In genomic region chr1:27098447-27099153, GRCh38 we compare ENCODE assay signal across 10 cellular contexts. TPM values are rescaled to one million over a fixed set of nuclear protein-coding genes. Genes with fewer than 3 reads are reported as not detected.
DNase-seq lines count a peak whose midpoint lies in the region; ATAC-seq and TF ChIP-seq lines count a peak whose summit lies in the region.
"Had no signal": no experiment of that assay in that cellular context is flagged by ENCODE, and none has a peak within 500 bp of the region (broad histone marks: within the 10 kb centered on the region; RNA-seq: fewer than 3 reads in every experiment).

No MANE protein-coding gene starts in this region.

- peak in 1 of 4 donors; percentile 43 for TF ChIP-seq EP300 in upper lobe of left lung (IDR thresholded peaks at IDR 0.05)

- ATAC-seq in upper lobe of left lung (ENCODE audit: low FRiP score in 2 of 2) (peak; percentile 16 to 52), GM18511 (IDR thresholded peaks at IDR 0.05; ENCODE audit: unreplicated experiment) (no peak)
- no peak for ATAC-seq in activated T-cell treated with anti-CD3 and anti-CD28 coated beads, Interleukin-2, amount 50 U/mL, for 4 hours
- ATAC-seq: body of pancreas had no signal

- H3K4me3 Mint-ChIP-seq in activated T-cell treated with anti-CD3 and anti-CD28 coated beads, Interleukin-2, amount 50 U/mL, for 24 hours: no peak overlapping the region
- H3K4me3 Mint-ChIP-seq in activated T-cell treated with anti-CD3 and anti-CD28 coated beads, Interleukin-2, amount 50 U/mL, for 4 hours: no peak overlapping the region

- peaks cover 14% of the 10 kb centered on the region for H3K4me1 Mint-ChIP-seq in activated T-cell treated with anti-CD3 and anti-CD28 coated beads, Interleukin-2, amount 50 U/mL, for 24 hours (ENCODE audit: low read depth)
- peaks cover 2% of the 10 kb centered on the region for H3K4me1 Mint-ChIP-seq in activated T-cell treated with anti-CD3 and anti-CD28 coated beads, Interleukin-2, amount 50 U/mL, for 4 hours (ENCODE audit: low read depth)

- H3K4me3 ChIP-seq in mesodermal cell (ENCODE audit: extremely low read depth, insufficient read depth, low read length, poor library complexity, severe bottlenecking): no peak overlapping the region
- no peak overlapping the region for H3K4me3 ChIP-seq in upper lobe of left lung
- H3K4me3 ChIP-seq: body of pancreas had no signal

- H3K27ac Mint-ChIP-seq in activated T-cell treated with anti-CD3 and anti-CD28 coated beads, Interleukin-2, amount 50 U/mL, for 24 hours: peak overlapping the region; percentile 74

- peak in 1 of 4 donors; percentile 25 for TF ChIP-seq POLR2A in upper lobe of left lung (IDR thresholded peaks at IDR 0.05)

- no peaks in the 10 kb centered on the region for H3K27me3 ChIP-seq in upper lobe of left lung
- H3K27me3 ChIP-seq: body of pancreas had no signal

- H3K27ac ChIP-seq in caudate nucleus (ENCODE audit: low read depth, low read length) (peak overlapping the region; percentile 54), mesodermal cell (ENCODE audit: low read depth, low read length, severe bottlenecking) (peak overlapping the region; percentile 87), upper lobe of left lung (peak overlapping the region; percentile 72 to 86 (median 76))
- H3K27ac ChIP-seq: C4-2B had no signal

- no peaks in the 10 kb centered on the region for H3K27me3 Mint-ChIP-seq in activated T-cell treated with anti-CD3 and anti-CD28 coated beads, Interleukin-2, amount 50 U/mL, for 24 hours
- no peaks in the 10 kb centered on the region for H3K27me3 Mint-ChIP-seq in activated T-cell treated with anti-CD3 and anti-CD28 coated beads, Interleukin-2, amount 50 U/mL, for 4 hours (ENCODE audit: low read depth)

- TF ChIP-seq CTCF in upper lobe of left lung (IDR thresholded peaks at IDR 0.05): no peak

- no peak for DNase-seq in activated T-cell treated with anti-CD3 and anti-CD28 coated beads, Interleukin-2, amount 50 U/mL, for 24 hours
- DNase-seq in activated T-cell treated with anti-CD3 and anti-CD28 coated beads, Interleukin-2, amount 50 U/mL, for 48 hours: no peak
- DNase-seq in caudate nucleus (lab: John Stamatoyannopoulos, UW) (no peak), upper lobe of left lung (peak in 1 of 2 donors; percentile 87)
- DNase-seq in activated T-cell treated with anti-CD3 and anti-CD28 coated beads, Interleukin-2, amount 50 U/mL, for 4 hours: no peak
- DNase-seq in effector CD8-positive, alpha-beta T cell (lab: John Stamatoyannopoulos, UW): no peak

- H3K36me3 Mint-ChIP-seq in activated T-cell treated with anti-CD3 and anti-CD28 coated beads, Interleukin-2, amount 50 U/mL, for 24 hours (ENCODE audit: low read depth): peaks cover 33% of the 10 kb centered on the region
- H3K36me3 Mint-ChIP-seq in activated T-cell treated with anti-CD3 and anti-CD28 coated beads, Interleukin-2, amount 50 U/mL, for 4 hours (ENCODE audit: insufficient read depth): no peaks in the 10 kb centered on the region

- H3K9me3 ChIP-seq in mesodermal cell (ENCODE audit: control insufficient read depth, low read length) (no peaks in the 10 kb centered on the region), upper lobe of left lung (no peaks in the 10 kb centered on the region)
- H3K9me3 ChIP-seq: body of pancreas had no signal

- no peaks in the 10 kb centered on the region for H3K9me3 Mint-ChIP-seq in activated T-cell treated with anti-CD3 and anti-CD28 coated beads, Interleukin-2, amount 50 U/mL, for 24 hours
- no peaks in the 10 kb centered on the region for H3K9me3 Mint-ChIP-seq in activated T-cell treated with anti-CD3 and anti-CD28 coated beads, Interleukin-2, amount 50 U/mL, for 4 hours

- H3K36me3 ChIP-seq in mesodermal cell (ENCODE audit: control insufficient read depth, insufficient read depth, low read length): peaks cover 6% of the 10 kb centered on the region
- H3K36me3 ChIP-seq in upper lobe of left lung: peaks cover 0 to 26% (median 18%) of the 10 kb centered on the region in 4 donors

- H3K4me1 ChIP-seq in mesodermal cell (ENCODE audit: control insufficient read depth, insufficient read depth, low read length, poor library complexity, severe bottlenecking): peaks cover 19% of the 10 kb centered on the region
- H3K4me1 ChIP-seq in upper lobe of left lung: peaks cover 24 to 37% (median 31%) of the 10 kb centered on the region in 4 donors
- H3K4me1 ChIP-seq: body of pancreas had no signal

- WGBS in mesodermal cell (ENCODE audit: insufficient coverage in 2 of 2), 2 experiments: 94 to 96% methylated on average over 5 to 12 of the region's 14 CpGs
- WGBS in upper lobe of left lung, 2 donors: 40 to 46% methylated on average over 14 of the region's 14 CpGs

RNA-seq across cellular contexts. Expression of gene SLC9A1, which starts 56.3 kb away (rescaled TPM):
- 24.1 TPM for polyA plus RNA-seq in mesodermal cell (2013, experiment 1 of 2)
- 20.2 TPM for polyA plus RNA-seq in mesodermal cell (2013, experiment 2 of 2)
- 10 to 100 TPM; 18.1 to 51.4 (median 31.5) TPM for total RNA-seq in upper lobe of left lung
- total RNA-seq in activated T-cell treated with anti-CD3 and anti-CD28 coated beads, Interleukin-2, amount 50 U/mL, for 4 hours: 10 to 100 TPM; 19.8 to 21.0 (median 19.8) TPM

Comparison
In these comparisons a context has a peak if more than half of its experiments do, and no peak if none do; other contexts are left out.
1. ATAC-seq: peak in upper lobe of left lung (2 of 2); none in activated T-cell treated with anti-CD3 and anti-CD28 coated beads, Interleukin-2, amount 50 U/mL, for 4 hours (0 of 2) and GM18511 (single experiment).
2. Peak in every context shown above with its lines, with median percentiles within 50 percentile points of each other: H3K27ac ChIP-seq.